ENCODE assay signal across 18 cellular contexts in the genomic region with DNA sequence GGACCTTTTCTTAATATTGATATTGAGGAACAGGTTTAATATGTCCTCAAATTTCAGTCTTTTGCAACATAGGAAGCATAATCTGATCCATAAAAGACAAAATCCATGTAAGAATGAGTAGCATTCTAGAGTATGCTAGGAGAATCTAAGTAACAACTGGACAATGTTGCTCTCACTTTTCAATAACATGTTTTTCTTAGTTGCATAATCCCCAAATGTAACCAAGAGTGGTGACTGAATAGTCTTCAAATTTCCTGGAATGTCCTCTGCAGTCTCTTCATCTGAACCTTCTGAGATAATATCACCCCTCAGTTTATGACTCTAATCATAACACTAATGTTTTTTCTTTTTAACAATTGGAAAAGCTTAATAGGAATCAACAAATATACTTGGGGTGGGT.
DNase-seq lines count a peak whose midpoint lies in the region; ATAC-seq, FAIRE-seq and TF ChIP-seq lines count a peak whose summit lies in the region.
"Had no signal": no experiment of that assay in that cellular context is flagged by ENCODE, and none has a peak within 500 bp of the region (broad histone marks: within the 10 kb centered on the region; RNA-seq: fewer than 3 reads in every experiment).

No MANE protein-coding gene starts in this region.

- peak overlapping the region; percentile 19 to 68 (median 53); a peak in 18 of 22 replicates for H3K4me2 ChIP-seq in BLaER1 treated with 17β-estradiol and CSF1 and Interleukin-3, amounts not matched to agents 10 nM and 100 nM
- no peak overlapping the region for H3K4me2 ChIP-seq in IMR-90 (ENCODE audit: low read depth, low read length)
- no peak overlapping the region for H3K4me2 ChIP-seq in astrocyte (ENCODE audit: low read length)

- no peak for TF ChIP-seq RAD21 in IMR-90 (IDR thresholded peaks at IDR 0.05; ENCODE audit: low read length)

- H4K5ac ChIP-seq in IMR-90 (ENCODE audit: low read depth, low read length) = no peak overlapping the region

- no peak overlapping the region for H2BK5ac ChIP-seq in IMR-90 (ENCODE audit: low read depth, low read length, poor library complexity, severe bottlenecking)

- H3K9me3 Mint-ChIP-seq in astrocyte (ENCODE audit: unreplicated experiment) = no peaks in the 10 kb centered on the region
- H3K9me3 Mint-ChIP-seq: CD4-positive, alpha-beta T cell had no signal

- no peaks in the 10 kb centered on the region for H3K27me3 Mint-ChIP-seq in astrocyte (ENCODE audit: low read depth, unreplicated experiment)
- H3K27me3 Mint-ChIP-seq: CD4-positive, alpha-beta T cell had no signal

- no peak for TF ChIP-seq POLR2A in IMR-90 (IDR thresholded peaks at IDR 0.05; ENCODE audit: low read depth, low read length)
- no peak for TF ChIP-seq POLR2A in gastroesophageal sphincter (IDR thresholded peaks at IDR 0.05)

- no peak overlapping the region for H3K4me3 ChIP-seq in BLaER1 treated with 17β-estradiol and CSF1 and Interleukin-3, amounts not matched to agents 10 nM and 100 nM
- no peak overlapping the region for H3K4me3 ChIP-seq in IMR-90 (ENCODE audit: insufficient read depth, low read depth, low read length)
- H3K4me3 ChIP-seq in astrocyte (ENCODE audit: insufficient read depth, low read depth, low read length) = no peak overlapping the region
- H3K4me3 ChIP-seq in gastroesophageal sphincter = no peak overlapping the region
- H3K4me3 ChIP-seq in kidney (ENCODE audit: low read length in 2 of 2) = no peak overlapping the region

- H4K91ac ChIP-seq in IMR-90 (ENCODE audit: insufficient read depth, low read depth, low read length) = no peak overlapping the region

- peaks cover 7% of the 10 kb centered on the region for H3K4me1 Mint-ChIP-seq in astrocyte (ENCODE audit: low read depth, unreplicated experiment)

- no peak overlapping the region for H2AK9ac ChIP-seq in IMR-90 (replicated peaks; ENCODE audit: low read depth, low read length, poor library complexity)

- H3K4me1 ChIP-seq in BLaER1 treated with 17β-estradiol and CSF1 and Interleukin-3, amounts not matched to agents 10 nM and 100 nM = peaks cover 14 to 36% (median 26%) of the 10 kb centered on the region in 10 experiments; a peak in 19 of 20 replicates
- H3K4me1 ChIP-seq in IMR-90 (ENCODE audit: control insufficient read depth, insufficient read depth, low read length) (no peaks in the 10 kb centered on the region), astrocyte (ENCODE audit: insufficient read depth, low read length) (no peaks in the 10 kb centered on the region), gastroesophageal sphincter (no peaks in the 10 kb centered on the region), kidney (ENCODE audit: control insufficient read depth in 1 of 2, insufficient read depth in 1 of 2, low read depth in 1 of 2, low read length in 2 of 2) (peaks cover 0 to 3% of the 10 kb centered on the region in 2 donors)

- H3K23ac ChIP-seq in IMR-90 (ENCODE audit: low read depth, low read length) = no peak overlapping the region

- H3K14ac ChIP-seq in IMR-90 (replicated peaks; ENCODE audit: low read depth, low read length) = no peak overlapping the region

- H3K27ac Mint-ChIP-seq in astrocyte (ENCODE audit: unreplicated experiment) = no peak overlapping the region
- H3K27ac Mint-ChIP-seq: CD4-positive, alpha-beta T cell had no signal

- DNase-seq in IMR-90 (peak; percentile 2), astrocyte (ENCODE audit: low read depth) (no peak), iris pigment epithelial cell (ENCODE audit: low read depth) (peak; percentile 30), kidney (no peak), mucosa of gallbladder (ENCODE audit: low spot score) (no peak)
- DNase-seq: AML-193; CD4-positive, alpha-beta T cell; DMS79; GOT3; Kasumi-1; NCI-H1105 treated with DMSO at 0.1 percent for 48 hours; NCI-H187; NCI-H226; NCI-H524 treated with DMSO at 0.1 percent for 48 hours; SW 1271 had no signal

- no peak overlapping the region for H2BK15ac ChIP-seq in IMR-90 (ENCODE audit: low read depth, low read length)

- FAIRE-seq in astrocyte (lab: Jason Lieb, UNC) = peak; percentile 64
- FAIRE-seq in kidney (lab: Jason Lieb, UNC) = no peak

- no peaks in the 10 kb centered on the region for H3K36me3 ChIP-seq in BLaER1 treated with 17β-estradiol and CSF1 and Interleukin-3, amounts not matched to agents 10 nM and 100 nM
- H3K36me3 ChIP-seq in IMR-90 (ENCODE audit: control insufficient read depth, insufficient read depth, low read length) (no peaks in the 10 kb centered on the region), astrocyte (ENCODE audit: insufficient read depth, low read length) (no peaks in the 10 kb centered on the region), gastroesophageal sphincter (no peaks in the 10 kb centered on the region), kidney (ENCODE audit: control insufficient read depth in 1 of 2, insufficient read depth in 2 of 2, low read length in 2 of 2) (no peaks in the 10 kb centered on the region)

- no peak overlapping the region for H2BK120ac ChIP-seq in IMR-90 (ENCODE audit: low read depth, low read length)

- H3K4ac ChIP-seq in IMR-90 (ENCODE audit: low read depth, low read length) = no peak overlapping the region

- in situ Hi-C loops in IMR-90 (cut with MboI; ENCODE audit: low sequenced_read_pairs) = no loop called here

- H3K27ac ChIP-seq in BLaER1 treated with 17β-estradiol and CSF1 and Interleukin-3, amounts not matched to agents 10 nM and 100 nM = peak overlapping the region in 4 of 11 experiments; percentile 40 to 57 (median 48); a peak in 6 of 22 replicates
- H3K27ac ChIP-seq in IMR-90 (ENCODE audit: insufficient read depth, low read length) (no peak overlapping the region), astrocyte (ENCODE audit: low read depth, low read length) (no peak overlapping the region), gastroesophageal sphincter (no peak overlapping the region), kidney (ENCODE audit: low read depth in 2 of 2, low read length in 2 of 2) (no peak overlapping the region)

- H2BK20ac ChIP-seq in IMR-90 (ENCODE audit: low read depth, low read length) = no peak overlapping the region

- CTCF ChIA-PET in IMR-90 (lab: Yijun Ruan, JAX) = no interaction called here

- POLR2A ChIA-PET in IMR-90 (lab: Charles Lee; ENCODE audit: unreplicated experiment) = no interaction called here

- H4K20me1 ChIP-seq in BLaER1 treated with 17β-estradiol and CSF1 and Interleukin-3, amounts not matched to agents 10 nM and 100 nM = no peaks in the 10 kb centered on the region
- no peaks in the 10 kb centered on the region for H4K20me1 ChIP-seq in IMR-90 (ENCODE audit: insufficient read depth, low read length)
- no peaks in the 10 kb centered on the region for H4K20me1 ChIP-seq in astrocyte (ENCODE audit: insufficient read depth, low read length)

- ATAC-seq in IMR-90 (ENCODE audit: low read depth) (peak; percentile 40; the same call in 1 of the 2 replicates), gastroesophageal sphincter (no peak), HG03280 (IDR thresholded peaks at IDR 0.05; ENCODE audit: unreplicated experiment) (no peak)

- no peak overlapping the region for H3K9ac ChIP-seq in BLaER1 treated with 17β-estradiol and CSF1 and Interleukin-3, amounts not matched to agents 10 nM and 100 nM
- H3K9ac ChIP-seq in IMR-90 (ENCODE audit: low read depth, low read length) = no peak overlapping the region
- H3K9ac ChIP-seq in astrocyte (ENCODE audit: low read length) = no peak overlapping the region
- H3K9ac ChIP-seq in kidney (ENCODE audit: low read length in 2 of 2) = no peak overlapping the region

- H3K4me3 Mint-ChIP-seq in astrocyte (ENCODE audit: unreplicated experiment) = no peak overlapping the region
- H3K4me3 Mint-ChIP-seq: CD4-positive, alpha-beta T cell had no signal

- H4K8ac ChIP-seq in IMR-90 (ENCODE audit: low read depth in 2 of 2, low read length in 2 of 2) = no peak overlapping the region

- H3K79me1 ChIP-seq in IMR-90 (ENCODE audit: low read depth in 1 of 2, low read length in 2 of 2) = no peaks in the 10 kb centered on the region

- H2AK5ac ChIP-seq in IMR-90 (ENCODE audit: low read depth, low read length) = no peak overlapping the region

- no peak overlapping the region for H3K18ac ChIP-seq in IMR-90 (ENCODE audit: low read depth, low read length)

- no peak overlapping the region for H3K56ac ChIP-seq in IMR-90 (ENCODE audit: extremely low read depth, insufficient read depth, low read length)

- H3K9me3 ChIP-seq in BLaER1 treated with 17β-estradiol and CSF1 and Interleukin-3, amounts not matched to agents 10 nM and 100 nM (replicated peaks in 1 of 11) = peaks cover 10 to 34% (median 22%) of the 10 kb centered on the region in 11 experiments; a peak in 18 of 22 replicates
- H3K9me3 ChIP-seq in IMR-90 (ENCODE audit: control insufficient read depth, insufficient read depth, low read length) = no peaks in the 10 kb centered on the region
- H3K9me3 ChIP-seq in astrocyte (ENCODE audit: insufficient read depth, low read depth, low read length) = no peaks in the 10 kb centered on the region
- H3K9me3 ChIP-seq in gastroesophageal sphincter = peaks cover 0 to 6% (median 0%) of the 10 kb centered on the region in 3 donors
- H3K9me3 ChIP-seq in kidney (ENCODE audit: control insufficient read depth in 1 of 2, low read length in 2 of 2) = no peaks in the 10 kb centered on the region

- H3K9me1 ChIP-seq in IMR-90 (ENCODE audit: insufficient read depth, low read length) = no peaks in the 10 kb centered on the region

- no TSS peak for BruUV-seq in IMR-90 (replicated peaks; lab: Mats Ljungman, UMichigan)

- intact Hi-C loops in IMR-90 (cut with micrococcal nuclease) (no loop called here), kidney (cut with DNase I) (no loop called here)

- no peak for TF ChIP-seq EP300 in gastroesophageal sphincter (IDR thresholded peaks at IDR 0.05)

- no peaks in the 10 kb centered on the region for H3K79me2 ChIP-seq in astrocyte (ENCODE audit: insufficient read depth, low read length)

- H2AFZ ChIP-seq in IMR-90 (replicated peaks; ENCODE audit: low read length, poor library complexity) (no peak overlapping the region), astrocyte (ENCODE audit: low read depth, low read length) (no peak overlapping the region)

- dilution Hi-C loops in IMR-90 (cut with HindIII; ENCODE audit: low sequenced_read_pairs, unreplicated experiment) = no loop called here

- H3K27me3 ChIP-seq in BLaER1 treated with 17β-estradiol and CSF1 and Interleukin-3, amounts not matched to agents 10 nM and 100 nM = no peaks in the 10 kb centered on the region
- H3K27me3 ChIP-seq in IMR-90 (ENCODE audit: control insufficient read depth, insufficient read depth, low read length) (no peaks in the 10 kb centered on the region; the same call in 1 of the 2 replicates), astrocyte (ENCODE audit: insufficient read depth, low read length) (no peaks in the 10 kb centered on the region), gastroesophageal sphincter (no peaks in the 10 kb centered on the region)

- H3K36me3 Mint-ChIP-seq in astrocyte (ENCODE audit: low read depth, unreplicated experiment) = no peaks in the 10 kb centered on the region

- no peak for TF ChIP-seq CTCF in IMR-90 (conservative IDR thresholded peaks at IDR 0.05; ENCODE audit: low read depth, low read length)
- no peak for TF ChIP-seq CTCF in astrocyte (IDR thresholded peaks at IDR 0.05; ENCODE audit: insufficient read depth, low read depth, low read length)
- TF ChIP-seq CTCF in gastroesophageal sphincter (IDR thresholded peaks at IDR 0.05) = no peak
- TF ChIP-seq CTCF in kidney (IDR thresholded peaks at IDR 0.05; ENCODE audit: borderline replicate concordance, extremely low read depth, insufficient read depth) = no peak

TF ChIP-seq in IMR-90, 13 proteins besides CTCF, POLR2A, EP300 and RAD21 (continues in another document):
- TF ChIP-seq CEBPB (IDR thresholded peaks at IDR 0.05; ENCODE audit: low read depth, low read length) = 0 out of 2 replicates have a peak, but pooled peaks have one; percentile 15

Comparison
In these comparisons a context has a peak if more than half of its experiments do, and no peak if none do; other contexts are left out.
1. H3K4me2 ChIP-seq: peak in BLaER1 treated with 17β-estradiol and CSF1 and Interleukin-3, amounts not matched to agents 10 nM and 100 nM (11 of 11); none in IMR-90 (single experiment) and astrocyte (single experiment).
2. DNase-seq: peak in IMR-90 (single experiment) and iris pigment epithelial cell (single experiment); none in astrocyte (single experiment), kidney (single experiment) and mucosa of gallbladder (single experiment).